1 cellular context compared by ENCODE assay signal in the genomic region with DNA sequence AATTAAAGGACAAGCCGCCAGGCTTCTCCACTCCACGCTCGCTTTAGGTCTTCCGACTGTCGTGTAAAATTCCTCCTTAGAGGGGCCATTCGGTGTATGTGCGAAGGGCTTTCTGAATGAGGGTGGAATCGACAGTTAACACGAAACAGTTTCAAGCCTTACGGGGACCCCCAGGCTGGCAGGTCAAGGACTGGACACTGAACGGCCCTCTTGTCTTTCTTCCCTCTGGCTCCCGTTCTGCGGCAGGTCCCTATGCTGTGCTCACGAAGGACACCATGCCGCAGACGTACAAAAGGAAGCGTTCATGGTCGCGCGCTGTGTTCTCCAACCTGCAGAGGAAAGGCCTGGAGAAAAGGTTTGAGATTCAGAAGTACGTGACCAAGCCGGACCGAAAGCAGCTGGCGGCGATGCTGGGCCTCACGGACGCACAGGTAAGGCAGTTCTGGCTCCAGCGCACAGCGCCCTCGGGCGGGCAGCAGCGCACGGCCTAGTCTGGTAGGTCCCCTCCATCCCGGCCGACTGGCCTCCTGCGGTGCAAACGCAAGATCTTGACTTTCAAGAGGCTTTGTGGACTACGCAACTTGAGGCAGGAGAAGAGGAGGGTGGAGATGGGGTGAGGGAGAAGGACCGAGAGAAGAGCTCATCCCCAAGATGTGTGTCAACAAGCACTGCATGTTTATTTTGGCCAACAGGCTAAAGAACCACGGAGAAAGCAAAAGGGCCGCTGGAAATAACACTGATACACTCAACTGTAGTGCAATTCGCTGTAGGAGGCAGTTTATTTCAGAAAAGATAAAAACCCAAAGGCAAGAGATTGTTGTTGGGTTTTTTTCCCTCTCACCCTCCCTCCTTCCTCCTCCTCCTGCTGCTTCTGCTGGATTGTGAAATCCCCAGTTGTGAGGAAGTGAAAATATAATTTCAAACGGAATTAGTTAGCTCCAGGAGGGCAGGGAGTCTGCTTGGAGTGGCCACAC.
TF ChIP-seq lines count a peak whose summit lies in the region.

No MANE protein-coding gene starts in this region.

TF ChIP-seq in HepG2, 621 proteins besides CTCF, POLR2A, EP300 and RAD21:
- TF ChIP-seq, protein P1, sequence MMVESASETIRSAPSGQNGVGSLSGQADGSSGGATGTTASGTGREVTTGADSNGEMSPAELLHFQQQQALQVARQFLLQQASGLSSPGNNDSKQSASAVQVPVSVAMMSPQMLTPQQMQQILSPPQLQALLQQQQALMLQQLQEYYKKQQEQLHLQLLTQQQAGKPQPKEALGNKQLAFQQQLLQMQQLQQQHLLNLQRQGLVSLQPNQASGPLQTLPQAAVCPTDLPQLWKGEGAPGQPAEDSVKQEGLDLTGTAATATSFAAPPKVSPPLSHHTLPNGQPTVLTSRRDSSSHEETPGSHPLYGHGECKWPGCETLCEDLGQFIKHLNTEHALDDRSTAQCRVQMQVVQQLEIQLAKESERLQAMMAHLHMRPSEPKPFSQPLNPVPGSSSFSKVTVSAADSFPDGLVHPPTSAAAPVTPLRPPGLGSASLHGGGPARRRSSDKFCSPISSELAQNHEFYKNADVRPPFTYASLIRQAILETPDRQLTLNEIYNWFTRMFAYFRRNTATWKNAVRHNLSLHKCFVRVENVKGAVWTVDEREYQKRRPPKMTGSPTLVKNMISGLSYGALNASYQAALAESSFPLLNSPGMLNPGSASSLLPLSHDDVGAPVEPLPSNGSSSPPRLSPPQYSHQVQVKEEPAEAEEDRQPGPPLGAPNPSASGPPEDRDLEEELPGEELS (CRISPR knock-in tag; IDR thresholded peaks at IDR 0.05), result no peak
- peak; percentile 8; the same call in 1 of the 2 replicates for TF ChIP-seq CEBPB (IDR thresholded peaks at IDR 0.05; ENCODE audit: borderline replicate concordance, low read depth, low read length)
